ENCODE assay signal across 1 cellular context in genomic region chr22:37750596-37751162, GRCh38.
TF ChIP-seq lines count a peak whose summit lies in the region.

No MANE protein-coding gene starts in this region.

TF ChIP-seq in A549, 52 proteins besides CTCF, POLR2A, EP300 and RAD21 (continued from another document):
- TF ChIP-seq REST (IDR thresholded peaks at IDR 0.05), result no peak
- TF ChIP-seq TP53 (CRISPR knock-in tag; IDR thresholded peaks at IDR 0.05), result no peak
- TF ChIP-seq SREBF2 (IDR thresholded peaks at IDR 0.05), result no peak
